ENCODE assay signal across 23 cellular contexts in genomic region chr16:11639008-11639562, GRCh38. TPM values are rescaled to one million over a fixed set of nuclear protein-coding genes. Genes with fewer than 3 reads are reported as not detected.
A peak's percentile ranks its signal among the peaks of the same experiment; 100 is the strongest.
DNase-seq lines count a peak whose midpoint lies in the region; ATAC-seq and TF ChIP-seq lines count a peak whose summit lies in the region.
"Had no signal": no experiment of that assay in that cellular context is flagged by ENCODE, and none has a peak within 500 bp of the region (broad histone marks: within the 10 kb centered on the region; RNA-seq: fewer than 3 reads in every experiment).

No MANE protein-coding gene starts in this region.

- H3K9me3 ChIP-seq in right atrium auricular region (no peaks in the 10 kb centered on the region), left ventricle myocardium inferior (replicated peaks) (no peaks in the 10 kb centered on the region), uterus (no peaks in the 10 kb centered on the region)
- H3K9me3 ChIP-seq: MG63 had no signal

- ATAC-seq in stimulated activated naive B cell treated with anti-CD40 and anti-IgM and Interleukin-4, amounts not matched to agents 10 μg/mL and 1 μg/mL and 100 μg/mL, for 72 hours (replicated peaks), result no peak
- no peak for ATAC-seq in left cardiac atrium
- ATAC-seq: CD8-positive, alpha-beta T cell; GM23338 had no signal

- H3K36me3 Mint-ChIP-seq in brain (no peaks in the 10 kb centered on the region), nephron progenitor cell (ENCODE audit: low read depth) (no peaks in the 10 kb centered on the region)
- no peaks in the 10 kb centered on the region for H3K36me3 Mint-ChIP-seq in stimulated activated naive B cell treated with anti-CD40 and anti-IgM and Interleukin-4, amounts not matched to agents 10 μg/mL and 1 μg/mL and 100 μg/mL, for 72 hours
- H3K36me3 Mint-ChIP-seq: CD8-positive, alpha-beta T cell had no signal

- peaks cover 31% of the 10 kb centered on the region for H3K4me1 Mint-ChIP-seq in brain
- H3K4me1 Mint-ChIP-seq in nephron progenitor cell, result peaks cover 36% of the 10 kb centered on the region
- peaks cover 13 to 26% of the 10 kb centered on the region in 2 donors for H3K4me1 Mint-ChIP-seq in stimulated activated naive B cell treated with anti-CD40 and anti-IgM and Interleukin-4, amounts not matched to agents 10 μg/mL and 1 μg/mL and 100 μg/mL, for 72 hours

- TF ChIP-seq POLR2A in uterus (IDR thresholded peaks at IDR 0.05), result no peak

- DNase-seq in right atrium auricular region (ENCODE audit: low spot score), result no peak
- no peak for DNase-seq in left ventricle myocardium inferior
- DNase-seq in nephron progenitor cell, result no peak
- DNase-seq in uterus, result no peak
- DNase-seq in stimulated activated naive B cell treated with anti-CD40 and anti-IgM and Interleukin-4, amounts not matched to agents 10 μg/mL and 1 μg/mL and 100 μg/mL, for 72 hours, result no peak
- DNase-seq in SHP77 treated with DMSO at 0.1 percent for 48 hours (lab: John Stamatoyannopoulos, UW), result no peak
- no peak for DNase-seq in left cardiac atrium
- DNase-seq: activated B cell treated with CpG ODN at 0.5 μM for 24 hours; activated T-cell treated with anti-CD3 and anti-CD28 coated beads, Interleukin-2, amount 50 U/mL, for 48 hours; CD8-positive, alpha-beta T cell; KG1; MG63; NCI-H1105; NCI-H187; NCI-H446 treated with DMSO at 0.1 percent for 48 hours; posterior cingulate gyrus; stimulated activated CD4-positive, alpha-beta T cell treated with anti-CD3 and anti-CD28 coated beads, Interleukin-4, amount 100 ng/mL, for 24 hours had no signal

- H3K4me1 ChIP-seq in right atrium auricular region, result peaks cover 0 to 18% of the 10 kb centered on the region in 2 donors
- H3K4me1 ChIP-seq in left ventricle myocardium inferior, result peaks cover 20% of the 10 kb centered on the region
- peaks cover 0 to 5% of the 10 kb centered on the region in 2 donors for H3K4me1 ChIP-seq in uterus

- H3K36me3 ChIP-seq in right atrium auricular region (no peaks in the 10 kb centered on the region), left ventricle myocardium inferior (no peaks in the 10 kb centered on the region), uterus (no peaks in the 10 kb centered on the region)
- H3K36me3 ChIP-seq: MG63 had no signal

- TF ChIP-seq CTCF in right atrium auricular region (IDR thresholded peaks at IDR 0.05) (no peak), left ventricle myocardium inferior (IDR thresholded peaks at IDR 0.05; ENCODE audit: borderline replicate concordance) (no peak), brain (conservative IDR thresholded peaks at IDR 0.05) (no peak), nephron progenitor cell (IDR thresholded peaks at IDR 0.05) (no peak), uterus (IDR thresholded peaks at IDR 0.05) (no peak)

- intact Hi-C loops in left ventricle myocardium inferior (cut with micrococcal nuclease) (no loop called here), uterus (cut with DNase I; ENCODE audit: low total_unique reads) (no loop called here), left cardiac atrium (cut with DNase I) (no loop called here)

- H3K27me3 Mint-ChIP-seq in brain (peaks cover 7% of the 10 kb centered on the region), nephron progenitor cell (ENCODE audit: low read depth, poor library complexity) (peaks cover 25% of the 10 kb centered on the region)
- peaks cover 8 to 10% of the 10 kb centered on the region in 2 donors for H3K27me3 Mint-ChIP-seq in stimulated activated naive B cell treated with anti-CD40 and anti-IgM and Interleukin-4, amounts not matched to agents 10 μg/mL and 1 μg/mL and 100 μg/mL, for 72 hours
- H3K27me3 Mint-ChIP-seq: activated B cell treated with CpG ODN at 0.5 μM for 24 hours; B cell; central memory CD8-positive, alpha-beta T cell had no signal

- H3K27ac ChIP-seq in right atrium auricular region, result peak overlapping the region; percentile 92 to 97
- no peak overlapping the region for H3K27ac ChIP-seq in left ventricle myocardium inferior (replicated peaks)
- peak overlapping the region; percentile 88 to 96 for H3K27ac ChIP-seq in uterus
- H3K27ac ChIP-seq: SK-N-MC had no signal

- peaks cover 0 to 4% (median 0%) of the 10 kb centered on the region in 5 experiments for H3K9me3 Mint-ChIP-seq in brain
- no peaks in the 10 kb centered on the region for H3K9me3 Mint-ChIP-seq in nephron progenitor cell
- H3K9me3 Mint-ChIP-seq in stimulated activated naive B cell treated with anti-CD40 and anti-IgM and Interleukin-4, amounts not matched to agents 10 μg/mL and 1 μg/mL and 100 μg/mL, for 72 hours, result no peaks in the 10 kb centered on the region
- H3K9me3 Mint-ChIP-seq: activated B cell treated with CpG ODN at 0.5 μM for 24 hours; CD8-positive, alpha-beta T cell; central memory CD8-positive, alpha-beta T cell; GM23338; neural crest cell had no signal

- H3K27ac Mint-ChIP-seq in brain (peak overlapping the region in 3 of 5 experiments; percentile 1 to 20 (median 5)), nephron progenitor cell (peak overlapping the region; percentile 2)
- no peak overlapping the region for H3K27ac Mint-ChIP-seq in stimulated activated naive B cell treated with anti-CD40 and anti-IgM and Interleukin-4, amounts not matched to agents 10 μg/mL and 1 μg/mL and 100 μg/mL, for 72 hours
- H3K27ac Mint-ChIP-seq: activated B cell treated with CpG ODN at 0.5 μM for 24 hours, B cell had no signal

- H3K4me3 Mint-ChIP-seq in brain (no peak overlapping the region), nephron progenitor cell (no peak overlapping the region)
- no peak overlapping the region for H3K4me3 Mint-ChIP-seq in stimulated activated naive B cell treated with anti-CD40 and anti-IgM and Interleukin-4, amounts not matched to agents 10 μg/mL and 1 μg/mL and 100 μg/mL, for 72 hours
- H3K4me3 Mint-ChIP-seq: activated B cell treated with CpG ODN at 0.5 μM for 24 hours; B cell; CD8-positive, alpha-beta T cell; central memory CD8-positive, alpha-beta T cell; GM23338; neural crest cell had no signal

- no peak overlapping the region for H3K4me3 ChIP-seq in right atrium auricular region
- no peak overlapping the region for H3K4me3 ChIP-seq in left ventricle myocardium inferior
- no peak overlapping the region for H3K4me3 ChIP-seq in uterus
- H3K4me3 ChIP-seq: GM23338, MG63, SK-N-MC had no signal

- H3K27me3 ChIP-seq in right atrium auricular region (no peaks in the 10 kb centered on the region), left ventricle myocardium inferior (ENCODE audit: low read depth) (no peaks in the 10 kb centered on the region), uterus (no peaks in the 10 kb centered on the region)
- H3K27me3 ChIP-seq: MG63 had no signal

RNA-seq across cellular contexts. Expression of gene SNN, which starts 29.2 kb away (rescaled TPM):
- total RNA-seq in right atrium auricular region (10 to 100 TPM; 18.9 to 20.0 TPM), left ventricle myocardium inferior (28.2 TPM), uterus (10 to 100 TPM in 3 of 4 donors, 1 to 10 TPM in 1; 4.1 to 30.1 (median 23.0) TPM), left cardiac atrium (10 to 100 TPM; 27.5 to 33.7 TPM)
- 97.4 TPM for polyA plus RNA-seq in brain (ENCODE audit: insufficient read depth, low read depth, low replicate concordance)

RNA-seq across cellular contexts. Expression of gene LITAF, which starts 52.4 kb away (rescaled TPM):
- total RNA-seq in right atrium auricular region (10 to 100 TPM; 48.1 to 50.7 TPM), left ventricle myocardium inferior (55.6 TPM), uterus (100 to 1,000 TPM in 1 of 4 donors, 10 to 100 TPM in 3; 46.9 to 163 (median 73.2) TPM), left cardiac atrium (10 to 100 TPM; 76.3 to 86.0 TPM)
- 96.6 TPM for polyA plus RNA-seq in brain (ENCODE audit: insufficient read depth, low read depth, low replicate concordance)
